In genomic region chrX:102669526-102669925, GRCh38 we compare ENCODE assay signal across 22 cellular contexts.
"Had no signal": no experiment of that assay in that cellular context is flagged by ENCODE, and none has a peak within 500 bp of the region (broad histone marks: within the 10 kb centered on the region; RNA-seq: fewer than 3 reads in every experiment).

No MANE protein-coding gene starts in this region.

- H3K27me3 ChIP-seq: MG63 had no signal

- H3K4me3 ChIP-seq: MG63 had no signal

- H3K27ac ChIP-seq: RWPE1 had no signal

- FAIRE-seq: HepG2 had no signal

- H3K9me3 ChIP-seq: MG63, SK-N-SH had no signal

- H3K9ac ChIP-seq: SK-N-SH had no signal

- H3K36me3 ChIP-seq: MG63 had no signal

- DNase-seq: IMR-90, Karpas-422, KG1, MG63, NCI-H1092, NCI-H1105 treated with DMSO at 0.1 percent for 48 hours, NCI-H1417 treated with DMSO at 0.1 percent for 48 hours, NCI-H146, NCI-H1694 treated with DMSO at 0.1 percent for 48 hours, NCI-H1930, NCI-H2081, NCI-H2107, NCI-H2227 treated with DMSO at 0.1 percent for 48 hours, NCI-H524 treated with DMSO at 0.1 percent for 48 hours, NCI-H69, NCI-H774, PC-3, SHP77, SK-N-SH had no signal

- ATAC-seq: HepG2, Panc1, PC-3 had no signal
